In genomic region chr9:5438301-5439162, GRCh38 we compare ENCODE assay signal across 1 cellular context.
A peak's percentile ranks its signal among the peaks of the same experiment; 100 is the strongest.
TF ChIP-seq lines count a peak whose summit lies in the region.

No MANE protein-coding gene starts in this region.

TF ChIP-seq in GM12878, 131 proteins besides CTCF, POLR2A, EP300 and RAD21 (continued from another document):
- TF ChIP-seq, protein P1, sequence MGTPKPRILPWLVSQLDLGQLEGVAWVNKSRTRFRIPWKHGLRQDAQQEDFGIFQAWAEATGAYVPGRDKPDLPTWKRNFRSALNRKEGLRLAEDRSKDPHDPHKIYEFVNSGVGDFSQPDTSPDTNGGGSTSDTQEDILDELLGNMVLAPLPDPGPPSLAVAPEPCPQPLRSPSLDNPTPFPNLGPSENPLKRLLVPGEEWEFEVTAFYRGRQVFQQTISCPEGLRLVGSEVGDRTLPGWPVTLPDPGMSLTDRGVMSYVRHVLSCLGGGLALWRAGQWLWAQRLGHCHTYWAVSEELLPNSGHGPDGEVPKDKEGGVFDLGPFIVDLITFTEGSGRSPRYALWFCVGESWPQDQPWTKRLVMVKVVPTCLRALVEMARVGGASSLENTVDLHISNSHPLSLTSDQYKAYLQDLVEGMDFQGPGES (IDR thresholded peaks at IDR 0.05): no peak
- TF ChIP-seq, protein P2, sequence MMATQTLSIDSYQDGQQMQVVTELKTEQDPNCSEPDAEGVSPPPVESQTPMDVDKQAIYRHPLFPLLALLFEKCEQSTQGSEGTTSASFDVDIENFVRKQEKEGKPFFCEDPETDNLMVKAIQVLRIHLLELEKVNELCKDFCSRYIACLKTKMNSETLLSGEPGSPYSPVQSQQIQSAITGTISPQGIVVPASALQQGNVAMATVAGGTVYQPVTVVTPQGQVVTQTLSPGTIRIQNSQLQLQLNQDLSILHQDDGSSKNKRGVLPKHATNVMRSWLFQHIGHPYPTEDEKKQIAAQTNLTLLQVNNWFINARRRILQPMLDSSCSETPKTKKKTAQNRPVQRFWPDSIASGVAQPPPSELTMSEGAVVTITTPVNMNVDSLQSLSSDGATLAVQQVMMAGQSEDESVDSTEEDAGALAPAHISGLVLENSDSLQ (IDR thresholded peaks at IDR 0.05): peak; percentile 53
- TF ChIP-seq, protein P3, sequence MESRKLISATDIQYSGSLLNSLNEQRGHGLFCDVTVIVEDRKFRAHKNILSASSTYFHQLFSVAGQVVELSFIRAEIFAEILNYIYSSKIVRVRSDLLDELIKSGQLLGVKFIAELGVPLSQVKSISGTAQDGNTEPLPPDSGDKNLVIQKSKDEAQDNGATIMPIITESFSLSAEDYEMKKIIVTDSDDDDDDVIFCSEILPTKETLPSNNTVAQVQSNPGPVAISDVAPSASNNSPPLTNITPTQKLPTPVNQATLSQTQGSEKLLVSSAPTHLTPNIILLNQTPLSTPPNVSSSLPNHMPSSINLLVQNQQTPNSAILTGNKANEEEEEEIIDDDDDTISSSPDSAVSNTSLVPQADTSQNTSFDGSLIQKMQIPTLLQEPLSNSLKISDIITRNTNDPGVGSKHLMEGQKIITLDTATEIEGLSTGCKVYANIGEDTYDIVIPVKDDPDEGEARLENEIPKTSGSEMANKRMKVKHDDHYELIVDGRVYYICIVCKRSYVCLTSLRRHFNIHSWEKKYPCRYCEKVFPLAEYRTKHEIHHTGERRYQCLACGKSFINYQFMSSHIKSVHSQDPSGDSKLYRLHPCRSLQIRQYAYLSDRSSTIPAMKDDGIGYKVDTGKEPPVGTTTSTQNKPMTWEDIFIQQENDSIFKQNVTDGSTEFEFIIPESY (IDR thresholded peaks at IDR 0.05): no peak
- TF ChIP-seq ZZZ3 (IDR thresholded peaks at IDR 0.05; ENCODE audit: control insufficient read depth, insufficient read length, low read depth) (no peak), TBL1XR1 (IDR thresholded peaks at IDR 0.05; ENCODE audit: low read depth, low read length) (peak; percentile 52), HDAC2 (IDR thresholded peaks at IDR 0.05) (no peak), CREM (IDR thresholded peaks at IDR 0.05; ENCODE audit: low read depth) (peak; percentile 58; the same call in 1 of the 2 replicates), TCF12 (IDR thresholded peaks at IDR 0.05; ENCODE audit: low read depth, low read length) (no peak), SMAD5 (IDR thresholded peaks at IDR 0.05; ENCODE audit: low read depth) (no peak; the same call in 1 of the 2 replicates), ZSCAN29 (IDR thresholded peaks at IDR 0.05) (no peak), MEF2B (IDR thresholded peaks at IDR 0.05; ENCODE audit: partially characterized antibody, poor library complexity, severe bottlenecking) (peak; percentile 67)
TF ChIP-seq in GM12878: peak in this region for 53.
